Comparison of ENCODE assay signal across 11 cellular contexts in genomic region chr5:425714-426113, GRCh38. TPM values are rescaled to one million over a fixed set of nuclear protein-coding genes. Genes with fewer than 3 reads are reported as not detected.
DNase-seq lines count a peak whose midpoint lies in the region; ATAC-seq and TF ChIP-seq lines count a peak whose summit lies in the region.
"Had no signal": no experiment of that assay in that cellular context is flagged by ENCODE, and none has a peak within 500 bp of the region (broad histone marks: within the 10 kb centered on the region; RNA-seq: fewer than 3 reads in every experiment).

No MANE protein-coding gene starts in this region.

- CTCF ChIA-PET in CD4-positive, alpha-beta T cell (lab: Charles Lee): interaction anchor here (1.1 kb wide), 1 partner anchor 237 kb away, joined by 3 read pairs; no protein-coding TSS in a partner anchor
- CTCF ChIA-PET in Panc1 (lab: Charles Lee): interaction anchor here (0.7 kb wide), 1 partner anchor 401 kb away, joined by 4 read pairs; no protein-coding TSS in a partner anchor

- H3K36me3 ChIP-seq in Panc1 (ENCODE audit: control insufficient read depth, insufficient read depth, low read length): no peaks in the 10 kb centered on the region
- H3K36me3 ChIP-seq in vagina: no peaks in the 10 kb centered on the region
- H3K36me3 ChIP-seq: SJCRH30 had no signal

- no peaks in the 10 kb centered on the region for H3K9me3 Mint-ChIP-seq in CD4-positive, alpha-beta T cell
- H3K9me3 Mint-ChIP-seq in nephron progenitor cell: peaks cover 13% of the 10 kb centered on the region

- H3K4me3 ChIP-seq in GM12875 (ENCODE audit: low read depth, low read length): no peak overlapping the region
- H3K4me3 ChIP-seq in Panc1 (ENCODE audit: low read depth in 2 of 2, low read length in 2 of 2): no peak overlapping the region
- H3K4me3 ChIP-seq in fibroblast of mammary gland (ENCODE audit: control insufficient read depth, low read depth, low read length): no peak overlapping the region
- H3K4me3 ChIP-seq in vagina: no peak overlapping the region
- H3K4me3 ChIP-seq: SJCRH30 had no signal

- no peak for DNase-seq in CD4-positive, alpha-beta T cell
- DNase-seq in Panc1 (ENCODE audit: low read depth, low spot score) (no peak), fibroblast of mammary gland (ENCODE audit: low read depth) (peak; percentile 16), vagina (ENCODE audit: extremely low spot score in 2 of 2) (no peak), hippocampal formation (lab: John Stamatoyannopoulos, UW) (no peak), nephron progenitor cell (no peak)
- DNase-seq: foreskin melanocyte, naive B cell had no signal

- no peaks in the 10 kb centered on the region for H3K4me1 Mint-ChIP-seq in CD4-positive, alpha-beta T cell (ENCODE audit: low read depth)
- H3K4me1 Mint-ChIP-seq in nephron progenitor cell: peaks cover 10% of the 10 kb centered on the region

- no peaks in the 10 kb centered on the region for H3K36me3 Mint-ChIP-seq in CD4-positive, alpha-beta T cell (ENCODE audit: low read depth)
- H3K36me3 Mint-ChIP-seq in nephron progenitor cell (ENCODE audit: low read depth): no peaks in the 10 kb centered on the region
- H3K36me3 Mint-ChIP-seq: naive B cell had no signal

- TF ChIP-seq CTCF in CD4-positive, alpha-beta T cell (IDR thresholded peaks at IDR 0.05): peak; percentile 55
- peak; percentile 10; the same call in 1 of the 2 replicates for TF ChIP-seq CTCF in GM12875 (IDR thresholded peaks at IDR 0.05; ENCODE audit: borderline replicate concordance, insufficient read depth, low read depth, low read length)
- no peak for TF ChIP-seq CTCF in Panc1 (IDR thresholded peaks at IDR 0.05)
- no peak for TF ChIP-seq CTCF in fibroblast of mammary gland (conservative IDR thresholded peaks at IDR 0.05; ENCODE audit: control insufficient read depth, insufficient read depth, low read depth, low read length)
- no peak for TF ChIP-seq CTCF in vagina (IDR thresholded peaks at IDR 0.05)
- no peak for TF ChIP-seq CTCF in nephron progenitor cell (IDR thresholded peaks at IDR 0.05)

- H3K27ac Mint-ChIP-seq in CD4-positive, alpha-beta T cell: no peak overlapping the region
- no peak overlapping the region for H3K27ac Mint-ChIP-seq in nephron progenitor cell

- no peaks in the 10 kb centered on the region for H3K9me3 ChIP-seq in CD4-positive, alpha-beta T cell (ENCODE audit: control insufficient read depth, low read length)
- H3K9me3 ChIP-seq in Panc1 (ENCODE audit: control insufficient read depth, insufficient read depth, low read depth, low read length): no peaks in the 10 kb centered on the region
- no peaks in the 10 kb centered on the region for H3K9me3 ChIP-seq in vagina
- H3K9me3 ChIP-seq: SJCRH30 had no signal

- no peak overlapping the region for H3K4me3 Mint-ChIP-seq in CD4-positive, alpha-beta T cell
- H3K4me3 Mint-ChIP-seq in nephron progenitor cell: no peak overlapping the region

- H3K27ac ChIP-seq in CD4-positive, alpha-beta T cell (ENCODE audit: low read depth, low read length): no peak overlapping the region
- H3K27ac ChIP-seq in Panc1 (ENCODE audit: low read length) (no peak overlapping the region), vagina (no peak overlapping the region)
- H3K27ac ChIP-seq: SJCRH30 had no signal

- peaks cover 5% of the 10 kb centered on the region for H3K27me3 Mint-ChIP-seq in CD4-positive, alpha-beta T cell
- H3K27me3 Mint-ChIP-seq in nephron progenitor cell (ENCODE audit: low read depth, poor library complexity): peaks cover 10% of the 10 kb centered on the region

- no peak for ATAC-seq in CD4-positive, alpha-beta T cell (ENCODE audit: poor library complexity)
- ATAC-seq in Panc1 (no peak), HG03442 (IDR thresholded peaks at IDR 0.05; ENCODE audit: unreplicated experiment) (no peak)

- no peak for TF ChIP-seq POLR2A in vagina (IDR thresholded peaks at IDR 0.05)

- in situ Hi-C loops in Panc1 (cut with HindIII; ENCODE audit: low pct_unique_long_range_greater_than_20kb, low sequenced_read_pairs): no loop called here

- intact Hi-C loops in CD4-positive, alpha-beta T cell (cut with DNase I, micrococcal nuclease): loop anchor here in 1 of 2 experiments (2.0 kb wide), 1 partner anchor 109 kb away; no protein-coding TSS in a partner anchor
- intact Hi-C loops in Panc1 (cut with micrococcal nuclease; ENCODE audit: unreplicated experiment): no loop called here
- intact Hi-C loops in vagina (cut with DNase I): no loop called here

- no peaks in the 10 kb centered on the region for H3K27me3 ChIP-seq in CD4-positive, alpha-beta T cell (ENCODE audit: control insufficient read depth, insufficient read depth, low read length)
- H3K27me3 ChIP-seq in Panc1 (ENCODE audit: control insufficient read depth, insufficient read depth, low read length) (no peaks in the 10 kb centered on the region), vagina (no peaks in the 10 kb centered on the region)
- H3K27me3 ChIP-seq: SJCRH30 had no signal

- TSS peak; percentile 56 for BruUV-seq in Panc1 (replicated peaks; lab: Mats Ljungman, UMichigan)

- H3K4me1 ChIP-seq in Panc1 (ENCODE audit: control insufficient read depth, insufficient read depth, low read length) (no peaks in the 10 kb centered on the region), vagina (peaks cover 14% of the 10 kb centered on the region)
- H3K4me1 ChIP-seq: SJCRH30 had no signal

- POLR2A ChIA-PET in CD4-positive, alpha-beta T cell (lab: Charles Lee): no interaction called here
- POLR2A ChIA-PET in Panc1 (lab: Charles Lee): no interaction called here

RNA-seq across cellular contexts. Expression of gene EXOC3, which starts 17.3 kb away (rescaled TPM):
- total RNA-seq in CD4-positive, alpha-beta T cell: 10 to 100 TPM; 82.4 to 84.1 TPM
- total RNA-seq in Panc1 (2021; ENCODE audit: unreplicated experiment) (55.0 TPM), vagina (67.5 TPM)
- polyA plus RNA-seq in Panc1 (2012; ENCODE audit: insufficient read length): 63.2 TPM

Comparison
In these comparisons a context has a peak if more than half of its experiments do, and no peak if none do; other contexts are left out.
1. CTCF ChIP-seq: peak in CD4-positive, alpha-beta T cell (single experiment) and GM12875 (single experiment); none in Panc1 (single experiment), fibroblast of mammary gland (single experiment), vagina (0 of 3) and nephron progenitor cell (single experiment).